In genomic region chr1:151205381-151205965, GRCh38 we compare ENCODE assay signal across 12 cellular contexts. TPM values are rescaled to one million over a fixed set of nuclear protein-coding genes. Genes with fewer than 3 reads are reported as not detected.
DNase-seq lines count a peak whose midpoint lies in the region; ATAC-seq, FAIRE-seq and TF ChIP-seq lines count a peak whose summit lies in the region.
"Not testable (repeated sequence)": the region's sequence is repeated elsewhere in the genome, so short reads cannot be mapped to it uniquely, and the experiment has no call there.
"Had no signal": no experiment of that assay in that cellular context is flagged by ENCODE, and none has a peak within 500 bp of the region (broad histone marks: within the 10 kb centered on the region; RNA-seq: fewer than 3 reads in every experiment).

No MANE protein-coding gene starts in this region.

- TF ChIP-seq EP300 in K562 (IDR thresholded peaks at IDR 0.05; ENCODE audit: low read length), result not testable (repeated sequence)

- peaks cover 25% of the 10 kb centered on the region for H3K4me1 Mint-ChIP-seq in activated CD4-positive, alpha-beta memory T cell treated with anti-CD3 and anti-CD28 coated beads for 36 hours (ENCODE audit: low read depth)

- H3K23ac ChIP-seq in trophoblast cell (ENCODE audit: low read length), result not testable (repeated sequence)

- H2BK5ac ChIP-seq in trophoblast cell (ENCODE audit: low read depth, low read length, poor library complexity), result not testable (repeated sequence)

- H3K9ac ChIP-seq in K562 (ENCODE audit: insufficient read depth in 1 of 2, low read depth in 2 of 2, low read length in 2 of 2); trophoblast cell (ENCODE audit: low read length): not testable (repeated sequence)

- not testable (repeated sequence) for H2AFZ ChIP-seq in K562 (ENCODE audit: low read depth, low read length); trophoblast cell (ENCODE audit: insufficient read depth, low read length, poor library complexity)

- intact Hi-C loops in activated CD4-positive, alpha-beta memory T cell treated with anti-CD3 and anti-CD28 coated beads for 36 hours (cut with micrococcal nuclease); K562 (cut with micrococcal nuclease): not testable (repeated sequence)

- peaks cover 26% of the 10 kb centered on the region for H3K79me2 ChIP-seq in K562 (ENCODE audit: control insufficient read depth, insufficient read depth, low read length)
- H3K79me2 ChIP-seq in trophoblast cell (ENCODE audit: control insufficient read depth, insufficient read depth, low read length, poor library complexity), result peaks cover 24% of the 10 kb centered on the region

- TF ChIP-seq POLR2A in K562 (conservative IDR thresholded peaks at IDR 0.05), result not testable (repeated sequence)

- not testable (repeated sequence) for H3K9me3 Mint-ChIP-seq in activated CD4-positive, alpha-beta memory T cell treated with anti-CD3 and anti-CD28 coated beads for 36 hours

- H4K20me1 ChIP-seq in K562 (replicated peaks; ENCODE audit: control insufficient read depth, insufficient read depth, low read length), result not testable (repeated sequence)

- CTCF ChIA-PET in HEK293 (lab: Yijun Ruan, JAX), result interaction anchor here (0.6 to 1.1 kb wide), 2 partner anchors 8 to 21 kb away, joined by 3 read pairs; no protein-coding TSS in a partner anchor
- CTCF ChIA-PET in RWPE1 (lab: Yijun Ruan, JAX); K562 (lab: Yijun Ruan, JAX; ENCODE audit: low intra/inter-chr PET ratio): not testable (repeated sequence)
- CTCF ChIA-PET in activated CD4-positive, alpha-beta memory T cell treated with anti-CD3 and anti-CD28 coated beads for 36 hours (lab: Charles Lee), result interaction anchor here (1.5 kb wide), 1 partner anchor 46 kb away, joined by 7 read pairs; no protein-coding TSS in a partner anchor

- not testable (repeated sequence) for H2AK5ac ChIP-seq in trophoblast cell (ENCODE audit: low read length)

- in situ Hi-C loops in K562 (cut with MboI), result not testable (repeated sequence)

- H3K27me3 ChIP-seq in K562 (ENCODE audit: control insufficient read depth in 2 of 2, insufficient read depth in 2 of 2, low read length in 2 of 2); trophoblast cell (ENCODE audit: insufficient read depth, low read length): not testable (repeated sequence)

- H4K8ac ChIP-seq in trophoblast cell (ENCODE audit: low read depth, low read length), result not testable (repeated sequence)

- H4K12ac ChIP-seq in trophoblast cell (ENCODE audit: low read depth, low read length), result not testable (repeated sequence)

- DNase-seq in RWPE1 (ENCODE audit: low spot score); activated CD4-positive, alpha-beta memory T cell treated with anti-CD3 and anti-CD28 coated beads for 36 hours; K562 (ENCODE audit: extremely low read depth in 1 of 4, low spot score in 3 of 4): not testable (repeated sequence)
- DNase-seq in kidney tubule cell (ENCODE audit: low spot score), result peak; percentile 15
- DNase-seq in trophoblast cell, result peak; percentile 86 to 89

- not testable (repeated sequence) for H4K91ac ChIP-seq in trophoblast cell (ENCODE audit: low read depth, low read length)

- TF ChIP-seq RAD21 in K562 (CRISPR knock-in tag; conservative IDR thresholded peaks at IDR 0.05 in 1 of 2, IDR thresholded peaks at IDR 0.05 in 1 of 2), result not testable (repeated sequence)

- not testable (repeated sequence) for H3K4me3 ChIP-seq in HEK293 (ENCODE audit: low read depth, low read length); K562; trophoblast cell (ENCODE audit: low read depth, low read length)

- not testable (repeated sequence) for H3K9me3 ChIP-seq in HEK293 (ENCODE audit: control insufficient read depth, insufficient read depth, low read depth, low read length); K562 (replicated peaks; ENCODE audit: control insufficient read depth, insufficient read depth, low read depth, low read length); trophoblast cell (ENCODE audit: insufficient read depth, low read depth, low read length)

- not testable (repeated sequence) for H3K4me3 Mint-ChIP-seq in activated CD4-positive, alpha-beta memory T cell treated with anti-CD3 and anti-CD28 coated beads for 36 hours

- H3K18ac ChIP-seq in trophoblast cell (ENCODE audit: low read length), result not testable (repeated sequence)

- not testable (repeated sequence) for H3K4me1 ChIP-seq in HEK293 (ENCODE audit: control insufficient read depth, insufficient read depth, low read length); K562 (replicated peaks in 1 of 2; ENCODE audit: control insufficient read depth in 2 of 2, insufficient read depth in 2 of 2, low read length in 2 of 2); trophoblast cell (ENCODE audit: control insufficient read depth in 1 of 2, insufficient read depth in 2 of 2, low read length in 2 of 2)

- peaks cover 12% of the 10 kb centered on the region for H3K36me3 Mint-ChIP-seq in activated CD4-positive, alpha-beta memory T cell treated with anti-CD3 and anti-CD28 coated beads for 36 hours

- H3K27ac Mint-ChIP-seq in activated CD4-positive, alpha-beta memory T cell treated with anti-CD3 and anti-CD28 coated beads for 36 hours, result peak overlapping the region; percentile 23

- not testable (repeated sequence) for H2BK12ac ChIP-seq in trophoblast cell (ENCODE audit: low read length)

- not testable (repeated sequence) for ATAC-seq in K562

- H3K79me1 ChIP-seq in trophoblast cell (ENCODE audit: low read length), result not testable (repeated sequence)

- peak overlapping the region; percentile 24 for H3K4ac ChIP-seq in trophoblast cell (ENCODE audit: low read depth, low read length)

- H2BK120ac ChIP-seq in trophoblast cell (ENCODE audit: insufficient read depth, low read length, poor library complexity), result not testable (repeated sequence)

- POLR2A ChIA-PET in HEK293 (lab: Yijun Ruan, JAX); RWPE1 (lab: Yijun Ruan, JAX; ENCODE audit: low non-redundant PET): not testable (repeated sequence)
- POLR2A ChIA-PET in activated CD4-positive, alpha-beta memory T cell treated with anti-CD3 and anti-CD28 coated beads for 36 hours (lab: Charles Lee), result interaction anchor here (1.2 kb wide), 1 partner anchor 76 kb away, joined by 3 read pairs; no protein-coding TSS in a partner anchor
- POLR2A ChIA-PET in K562 (lab: Yijun Ruan, JAX), result interaction anchor here (0.7 to 1.2 kb wide), 2 partner anchors 14 to 134 kb away, joined by 3 read pairs; no protein-coding TSS in a partner anchor

- not testable (repeated sequence) for H3K9me1 ChIP-seq in K562 (ENCODE audit: control insufficient read depth, insufficient read depth, low read length)

- H3K27me3 Mint-ChIP-seq in activated CD4-positive, alpha-beta memory T cell treated with anti-CD3 and anti-CD28 coated beads for 36 hours, result not testable (repeated sequence)

- H3K4me2 ChIP-seq in K562 (ENCODE audit: insufficient read depth, low read length); trophoblast cell (ENCODE audit: low read length): not testable (repeated sequence)

- H3K27ac ChIP-seq in C4-2B (peak overlapping the region; percentile 47), RWPE1 (peak overlapping the region; percentile 45), VCaP (peak overlapping the region; percentile 93)
- not testable (repeated sequence) for H3K27ac ChIP-seq in HEK293 (ENCODE audit: extremely low read depth, low read depth, low read length); K562 (ENCODE audit: extremely low read depth, low read depth, low read length); trophoblast cell (ENCODE audit: low read depth, low read length)

- H3K14ac ChIP-seq in trophoblast cell (ENCODE audit: low read length), result not testable (repeated sequence)

- 78% methylated on average over 11 of the region's 12 CpGs for WGBS in K562 (ENCODE audit: insufficient coverage, low coverage, missing lambda C conversion rate)
- WGBS in trophoblast cell (ENCODE audit: extremely low coverage, insufficient coverage, insufficient read length), result no CpG with 5 or more reads among the region's 12 CpGs

- BruUV-seq in K562 (replicated peaks; lab: Mats Ljungman, UMichigan), result not testable (repeated sequence)

- not testable (repeated sequence) for TF ChIP-seq CTCF in C4-2B (conservative IDR thresholded peaks at IDR 0.05); HEK293 (tag by site-specific recombination; IDR thresholded peaks at IDR 0.05); RWPE1 (conservative IDR thresholded peaks at IDR 0.05; ENCODE audit: low read depth); VCaP (conservative IDR thresholded peaks at IDR 0.05); K562 (IDR thresholded peaks at IDR 0.05 in 2 of 3, conservative IDR thresholded peaks at IDR 0.05 in 1 of 3; ENCODE audit: insufficient read depth in 2 of 3, low read depth in 1 of 3, low read length in 3 of 3)

- FAIRE-seq in K562 (lab: Jason Lieb, UNC), result not testable (repeated sequence)

- H3K36me3 ChIP-seq in HEK293 (ENCODE audit: control insufficient read depth in 2 of 2, insufficient read depth in 1 of 2, low read length in 2 of 2), result peaks cover 54 to 70% of the 10 kb centered on the region in 2 experiments
- H3K36me3 ChIP-seq in K562 (ENCODE audit: control insufficient read depth, insufficient read depth, low read length), result peaks cover 50% of the 10 kb centered on the region; the same call in 2 of the 3 replicates
- H3K36me3 ChIP-seq in trophoblast cell (ENCODE audit: control insufficient read depth in 1 of 2, insufficient read depth in 2 of 2, low read length in 2 of 2), result peaks cover 32 to 49% of the 10 kb centered on the region in 2 experiments

RNA-seq across cellular contexts. Expression of gene PIP5K1A, which starts 7.1 kb away (rescaled TPM):
- 10 to 100 TPM; 78.6 to 84.3 TPM for total RNA-seq in activated CD4-positive, alpha-beta memory T cell treated with anti-CD3 and anti-CD28 coated beads for 36 hours
- total RNA-seq in K562 (2011; cell fraction: chromatin; rRNA removed; ENCODE audit: low replicate concordance), result 161 and 178 TPM in 2 replicates
- total RNA-seq in K562 (2011; cell fraction: nucleolus; rRNA removed), result 84.5 and 85.7 TPM in 2 replicates
- 104 and 116 TPM in 2 replicates for total RNA-seq in K562 (2011; cell fraction: nucleoplasm; rRNA removed)
- total RNA-seq in K562 (2014; rRNA removed), result 16.9 and 21.3 TPM in 2 replicates
- 18.8 and 20.6 TPM in 2 replicates for total RNA-seq in K562 (2014; rRNA removed; fragmentation: Illumina TruSeq; extraction: Trizol)
- 22.8 and 24.9 TPM in 2 replicates for total RNA-seq in K562 (2015; rRNA removed; fragmentation: Illumina TruSeq; extraction: Trizol)
- 21.9 and 25.8 TPM in 2 replicates for total RNA-seq in K562 (2021)
- polyA plus RNA-seq in K562 (2011; rRNA removed), result 33.5 and 42.4 TPM in 2 replicates
- polyA plus RNA-seq in K562 (2011; cell fraction: cytosol; rRNA removed), result 23.8 and 29.9 TPM in 2 replicates
- polyA plus RNA-seq in K562 (2011; cell fraction: nucleus; rRNA removed), result 47.1 and 51.9 TPM in 2 replicates
- 14.8 and 15.0 TPM in 2 replicates for polyA plus RNA-seq in K562 (2012)
- polyA plus RNA-seq in K562 (2014; fragmentation: Illumina TruSeq; extraction: Trizol), result 26.3 and 36.4 TPM in 2 replicates
- 1 to 10 TPM; 1.9 to 4.2 TPM for polyA plus RNA-seq in K562 (2014; fragmentation: Nextera tagmentation; extraction: Ambion mirVana)
- 17.2 and 22.4 TPM in 2 replicates for polyA plus RNA-seq in K562 (2014; rRNA removed)
- polyA minus RNA-seq in K562 (2011; rRNA and poly(A)+ RNA removed), result 54.7 and 69.0 TPM in 2 replicates
- 15.1 and 19.9 TPM in 2 replicates for polyA minus RNA-seq in K562 (2011; cell fraction: cytosol; rRNA and poly(A)+ RNA removed)
- 21.3 and 28.2 TPM in 2 replicates for polyA minus RNA-seq in K562 (2011; cell fraction: nucleus; rRNA and poly(A)+ RNA removed)
- polyA plus RNA-seq in trophoblast cell (2013), result 109 and 113 TPM in 2 replicates

RNA-seq across cellular contexts. Expression of gene VPS72, which starts 15.5 kb away (rescaled TPM):
- total RNA-seq in activated CD4-positive, alpha-beta memory T cell treated with anti-CD3 and anti-CD28 coated beads for 36 hours, result 10 to 100 TPM; 77.6 to 80.4 TPM
- total RNA-seq in K562 (2011; cell fraction: chromatin; rRNA removed; ENCODE audit: low replicate concordance), result 26.2 and 29.1 TPM in 2 replicates
- 10.8 and 17.2 TPM in 2 replicates for total RNA-seq in K562 (2011; cell fraction: nucleolus; rRNA removed)
- total RNA-seq in K562 (2011; cell fraction: nucleoplasm; rRNA removed), result 15.5 and 20.0 TPM in 2 replicates
- total RNA-seq in K562 (2014; rRNA removed) (72.2 and 78.4 TPM in 2 replicates), K562 (2014; rRNA removed; fragmentation: Illumina TruSeq; extraction: Trizol) (58.2 and 64.5 TPM in 2 replicates), K562 (2015; rRNA removed; fragmentation: Illumina TruSeq; extraction: Trizol) (73.7 and 79.6 TPM in 2 replicates), K562 (2021) (75.7 and 81.6 TPM in 2 replicates)
- polyA plus RNA-seq in K562 (2011; rRNA removed) (80.9 and 113 TPM in 2 replicates), K562 (2014; fragmentation: Illumina TruSeq; extraction: Trizol) (126 and 131 TPM in 2 replicates), K562 (2014; fragmentation: Nextera tagmentation; extraction: Ambion mirVana) (10 to 100 TPM in 1 of 2 experiments, 1 to 10 TPM in 1; 7.2 to 21.9 TPM), K562 (2014; rRNA removed) (89.0 and 96.0 TPM in 2 replicates)
- 76.3 and 89.8 TPM in 2 replicates for polyA plus RNA-seq in K562 (2011; cell fraction: cytosol; rRNA removed)
- 37.1 and 39.9 TPM in 2 replicates for polyA plus RNA-seq in K562 (2011; cell fraction: nucleus; rRNA removed)
- polyA plus RNA-seq in K562 (2012), result 58.9 and 73.2 TPM in 2 replicates
- polyA minus RNA-seq in K562 (2011; rRNA and poly(A)+ RNA removed), result 41.7 and 44.6 TPM in 2 replicates
- polyA minus RNA-seq in K562 (2011; cell fraction: cytosol; rRNA and poly(A)+ RNA removed), result 24.7 and 25.1 TPM in 2 replicates
- 4.4 and 13.4 TPM in 2 replicates for polyA minus RNA-seq in K562 (2011; cell fraction: nucleus; rRNA and poly(A)+ RNA removed)
- 57.9 and 60.8 TPM in 2 replicates for polyA plus RNA-seq in trophoblast cell (2013)

RNA-seq across cellular contexts. Expression of gene TMOD4, which starts 29.7 kb away (rescaled TPM):
- 1 to 10 TPM; 1.7 to 2.7 TPM for total RNA-seq in activated CD4-positive, alpha-beta memory T cell treated with anti-CD3 and anti-CD28 coated beads for 36 hours
- total RNA-seq in K562 (2011; cell fraction: chromatin; rRNA removed; ENCODE audit: low replicate concordance), result 2.0 and 3.8 TPM in 2 replicates
- not detected in 2 replicates for total RNA-seq in K562 (2011; cell fraction: nucleolus; rRNA removed)
- 4.3 and 9.5 TPM in 2 replicates for total RNA-seq in K562 (2011; cell fraction: nucleoplasm; rRNA removed)
- total RNA-seq in K562 (2014; rRNA removed) (1.0 and 1.5 TPM in 2 replicates), K562 (2014; rRNA removed; fragmentation: Illumina TruSeq; extraction: Trizol) (0.18 and 1.1 TPM in 2 replicates), K562 (2015; rRNA removed; fragmentation: Illumina TruSeq; extraction: Trizol) (0.22 and 0.57 TPM in 2 replicates), K562 (2021) (0.60 and 1.2 TPM in 2 replicates)
- polyA plus RNA-seq in K562 (2011; rRNA removed) (1.4 and 1.8 TPM in 2 replicates), K562 (2014; fragmentation: Illumina TruSeq; extraction: Trizol) (0.35 and 1.0 TPM in 2 replicates), K562 (2014; fragmentation: Nextera tagmentation; extraction: Ambion mirVana) (under 1 TPM in 1 of 2 experiments, not detected in 1; 0.57 TPM), K562 (2014; rRNA removed) (0.12 and 1.5 TPM in 2 replicates)
- 0.72 and 0.88 TPM in 2 replicates for polyA plus RNA-seq in K562 (2011; cell fraction: cytosol; rRNA removed)
- polyA plus RNA-seq in K562 (2011; cell fraction: nucleus; rRNA removed), result 1.6 and 2.6 TPM in 2 replicates
- polyA plus RNA-seq in K562 (2012), result 1.1 and 1.7 TPM in 2 replicates
- 1.3 TPM in 1 of 2 replicates, not detected in the other for polyA minus RNA-seq in K562 (2011; rRNA and poly(A)+ RNA removed)
- not detected in 2 replicates for polyA minus RNA-seq in K562 (2011; cell fraction: cytosol; rRNA and poly(A)+ RNA removed)
- not detected in 2 replicates for polyA minus RNA-seq in K562 (2011; cell fraction: nucleus; rRNA and poly(A)+ RNA removed)
- not detected in 2 replicates for polyA plus RNA-seq in trophoblast cell (2013)
- total RNA-seq: G401 had no signal
- polyA plus RNA-seq: CD14-positive monocyte; CD4-positive, alpha-beta memory T cell; CD4-positive, CD25-positive, alpha-beta regulatory T cell had no signal

RNA-seq across cellular contexts. Expression of gene SCNM1, which starts 39.5 kb away (rescaled TPM):
- 10 to 100 TPM; 67.5 to 67.8 TPM for total RNA-seq in activated CD4-positive, alpha-beta memory T cell treated with anti-CD3 and anti-CD28 coated beads for 36 hours
- total RNA-seq in K562 (2011; cell fraction: chromatin; rRNA removed; ENCODE audit: low replicate concordance), result 28.6 and 48.7 TPM in 2 replicates
- total RNA-seq in K562 (2011; cell fraction: nucleolus; rRNA removed), result 26.1 and 32.2 TPM in 2 replicates
- total RNA-seq in K562 (2011; cell fraction: nucleoplasm; rRNA removed), result 30.7 and 32.9 TPM in 2 replicates
- total RNA-seq in K562 (2014; rRNA removed), result 67.4 and 74.3 TPM in 2 replicates
- 54.1 and 63.0 TPM in 2 replicates for total RNA-seq in K562 (2014; rRNA removed; fragmentation: Illumina TruSeq; extraction: Trizol)
- total RNA-seq in K562 (2015; rRNA removed; fragmentation: Illumina TruSeq; extraction: Trizol), result 61.7 and 62.3 TPM in 2 replicates
- 50.1 and 50.7 TPM in 2 replicates for total RNA-seq in K562 (2021)
- 17.2 and 22.5 TPM in 2 replicates for polyA plus RNA-seq in K562 (2011; rRNA removed)
- polyA plus RNA-seq in K562 (2011; cell fraction: cytosol; rRNA removed), result 13.9 and 19.0 TPM in 2 replicates
- polyA plus RNA-seq in K562 (2011; cell fraction: nucleus; rRNA removed), result 40.6 and 40.9 TPM in 2 replicates
- 58.0 and 65.9 TPM in 2 replicates for polyA plus RNA-seq in K562 (2012)
- 80.6 and 100 TPM in 2 replicates for polyA plus RNA-seq in K562 (2014; fragmentation: Illumina TruSeq; extraction: Trizol)
- 100 to 1,000 TPM; 203 to 204 TPM for polyA plus RNA-seq in K562 (2014; fragmentation: Nextera tagmentation; extraction: Ambion mirVana)
- 37.3 TPM in 2 replicates for polyA plus RNA-seq in K562 (2014; rRNA removed)
- polyA minus RNA-seq in K562 (2011; rRNA and poly(A)+ RNA removed), result 12.9 and 13.0 TPM in 2 replicates
- polyA minus RNA-seq in K562 (2011; cell fraction: cytosol; rRNA and poly(A)+ RNA removed), result 13.5 and 14.7 TPM in 2 replicates
- 8.1 and 17.2 TPM in 2 replicates for polyA minus RNA-seq in K562 (2011; cell fraction: nucleus; rRNA and poly(A)+ RNA removed)
- polyA plus RNA-seq in trophoblast cell (2013), result 52.5 and 53.6 TPM in 2 replicates

RNA-seq across cellular contexts. Expression of gene LYSMD1, which starts 39.8 kb away (rescaled TPM):
- total RNA-seq in activated CD4-positive, alpha-beta memory T cell treated with anti-CD3 and anti-CD28 coated beads for 36 hours, result 1 to 10 TPM; 1.8 to 2.6 TPM
- 14.0 and 14.3 TPM in 2 replicates for total RNA-seq in K562 (2011; cell fraction: chromatin; rRNA removed; ENCODE audit: low replicate concordance)
- total RNA-seq in K562 (2011; cell fraction: nucleolus; rRNA removed), result 7.2 and 7.9 TPM in 2 replicates
- total RNA-seq in K562 (2011; cell fraction: nucleoplasm; rRNA removed), result 9.8 and 12.3 TPM in 2 replicates
- total RNA-seq in K562 (2014; rRNA removed) (6.2 and 7.4 TPM in 2 replicates), K562 (2014; rRNA removed; fragmentation: Illumina TruSeq; extraction: Trizol) (6.3 and 8.0 TPM in 2 replicates), K562 (2015; rRNA removed; fragmentation: Illumina TruSeq; extraction: Trizol) (6.1 and 6.6 TPM in 2 replicates), K562 (2021) (5.9 and 6.0 TPM in 2 replicates)
- polyA plus RNA-seq in K562 (2011; rRNA removed) (6.0 and 6.2 TPM in 2 replicates), K562 (2014; fragmentation: Illumina TruSeq; extraction: Trizol) (6.5 and 9.4 TPM in 2 replicates), K562 (2014; fragmentation: Nextera tagmentation; extraction: Ambion mirVana) (1 to 10 TPM; 2.2 to 3.3 TPM), K562 (2014; rRNA removed) (4.7 and 6.2 TPM in 2 replicates)
- 3.2 and 4.6 TPM in 2 replicates for polyA plus RNA-seq in K562 (2011; cell fraction: cytosol; rRNA removed)
- 6.8 and 7.9 TPM in 2 replicates for polyA plus RNA-seq in K562 (2011; cell fraction: nucleus; rRNA removed)
- 4.3 and 7.6 TPM in 2 replicates for polyA plus RNA-seq in K562 (2012)
- 9.3 and 11.3 TPM in 2 replicates for polyA minus RNA-seq in K562 (2011; rRNA and poly(A)+ RNA removed)
- polyA minus RNA-seq in K562 (2011; cell fraction: cytosol; rRNA and poly(A)+ RNA removed), result 2.9 and 4.7 TPM in 2 replicates
- polyA minus RNA-seq in K562 (2011; cell fraction: nucleus; rRNA and poly(A)+ RNA removed), result 2.2 and 4.2 TPM in 2 replicates
- 5.7 and 6.0 TPM in 2 replicates for polyA plus RNA-seq in trophoblast cell (2013)
